15 cellular contexts compared by ENCODE assay signal in genomic region chr1:27481994-27482620, GRCh38. TPM values are rescaled to one million over a fixed set of nuclear protein-coding genes. Genes with fewer than 3 reads are reported as not detected.
DNase-seq lines count a peak whose midpoint lies in the region; ATAC-seq and TF ChIP-seq lines count a peak whose summit lies in the region.
"Had no signal": no experiment of that assay in that cellular context is flagged by ENCODE, and none has a peak within 500 bp of the region (broad histone marks: within the 10 kb centered on the region; RNA-seq: fewer than 3 reads in every experiment).

No MANE protein-coding gene starts in this region.

- H3K27ac Mint-ChIP-seq in activated CD8-positive, alpha-beta T cell treated with anti-CD3 and anti-CD28 coated beads for 36 hours, result peak overlapping the region; percentile 56
- no peak overlapping the region for H3K27ac Mint-ChIP-seq in activated CD8-positive, alpha-beta T cell treated with anti-CD3 and anti-CD28 coated beads, Interleukin-2, amount 10 ng/mL, durations not matched to agents 7 days and 5 days
- H3K27ac Mint-ChIP-seq in GM23338, result peak overlapping the region; percentile 64; the same call in 1 of the 2 replicates
- peak overlapping the region; percentile 20 for H3K27ac Mint-ChIP-seq in activated T-helper 1 cell treated with anti-CD3 and anti-CD28 coated beads, Interleukin-12 subunit alpha, Interleukin-12 subunit beta, Interleukin-2, Interleukin-4 antibody, amounts not matched to agents 30 ng/mL and 10 ng/mL and 1 ng/mL, durations not matched to agents 14 hours and 24 hours and 36 hours
- H3K27ac Mint-ChIP-seq in naive thymus-derived CD8-positive, alpha-beta T cell, result peak overlapping the region in 3 of 10 donors; percentile 7 to 72 (median 19)

- H3K4me3 Mint-ChIP-seq in activated CD8-positive, alpha-beta T cell treated with anti-CD3 and anti-CD28 coated beads for 36 hours, result no peak overlapping the region
- no peak overlapping the region for H3K4me3 Mint-ChIP-seq in activated CD8-positive, alpha-beta T cell treated with anti-CD3 and anti-CD28 coated beads, Interleukin-2, amount 10 ng/mL, durations not matched to agents 7 days and 5 days
- no peak overlapping the region for H3K4me3 Mint-ChIP-seq in GM23338
- no peak overlapping the region for H3K4me3 Mint-ChIP-seq in activated T-helper 1 cell treated with anti-CD3 and anti-CD28 coated beads, Interleukin-12 subunit alpha, Interleukin-12 subunit beta, Interleukin-2, Interleukin-4 antibody, amounts not matched to agents 30 ng/mL and 10 ng/mL and 1 ng/mL, durations not matched to agents 14 hours and 24 hours and 36 hours
- H3K4me3 Mint-ChIP-seq in naive thymus-derived CD8-positive, alpha-beta T cell, result peak overlapping the region in 3 of 10 donors; percentile 4 to 39 (median 7)

- H3K9me3 Mint-ChIP-seq in activated CD8-positive, alpha-beta T cell treated with anti-CD3 and anti-CD28 coated beads for 36 hours, result no peaks in the 10 kb centered on the region
- H3K9me3 Mint-ChIP-seq in activated CD8-positive, alpha-beta T cell treated with anti-CD3 and anti-CD28 coated beads, Interleukin-2, amount 10 ng/mL, durations not matched to agents 7 days and 5 days (ENCODE audit: insufficient read depth), result no peaks in the 10 kb centered on the region
- H3K9me3 Mint-ChIP-seq in GM23338, result no peaks in the 10 kb centered on the region
- no peaks in the 10 kb centered on the region for H3K9me3 Mint-ChIP-seq in activated T-helper 1 cell treated with anti-CD3 and anti-CD28 coated beads, Interleukin-12 subunit alpha, Interleukin-12 subunit beta, Interleukin-2, Interleukin-4 antibody, amounts not matched to agents 30 ng/mL and 10 ng/mL and 1 ng/mL, durations not matched to agents 14 hours and 24 hours and 36 hours
- no peaks in the 10 kb centered on the region for H3K9me3 Mint-ChIP-seq in naive thymus-derived CD8-positive, alpha-beta T cell

- H3K36me3 ChIP-seq in GM23338 (ENCODE audit: insufficient read depth), result no peaks in the 10 kb centered on the region
- H3K36me3 ChIP-seq in neutrophil, result no peaks in the 10 kb centered on the region
- no peaks in the 10 kb centered on the region for H3K36me3 ChIP-seq in hepatocyte (replicated peaks; ENCODE audit: insufficient read depth, low read depth)
- H3K36me3 ChIP-seq: right atrium auricular region had no signal

- H4K20me1 ChIP-seq in GM23338 (replicated peaks; ENCODE audit: insufficient read depth) (peaks cover 6% of the 10 kb centered on the region; the same call in 1 of the 2 replicates), hepatocyte (ENCODE audit: insufficient read depth, poor library complexity, severe bottlenecking) (peaks cover 97% of the 10 kb centered on the region)

- H3K9me2 ChIP-seq in GM23338 (ENCODE audit: insufficient read depth) (no peaks in the 10 kb centered on the region), hepatocyte (replicated peaks; ENCODE audit: insufficient read depth) (no peaks in the 10 kb centered on the region)

- H2AFZ ChIP-seq in GM23338 (no peak overlapping the region), hepatocyte (no peak overlapping the region)

- H3K4me3 ChIP-seq in GM23338 (no peak overlapping the region), neutrophil (ENCODE audit: low read depth in 1 of 2, low read length in 1 of 2) (no peak overlapping the region), hepatocyte (no peak overlapping the region)
- H3K4me3 ChIP-seq: right atrium auricular region, tibial artery had no signal

- H3K4me1 Mint-ChIP-seq in activated CD8-positive, alpha-beta T cell treated with anti-CD3 and anti-CD28 coated beads for 36 hours (ENCODE audit: low read depth), result peaks cover 40% of the 10 kb centered on the region
- H3K4me1 Mint-ChIP-seq in activated CD8-positive, alpha-beta T cell treated with anti-CD3 and anti-CD28 coated beads, Interleukin-2, amount 10 ng/mL, durations not matched to agents 7 days and 5 days (ENCODE audit: low read depth), result peaks cover 24% of the 10 kb centered on the region
- H3K4me1 Mint-ChIP-seq in GM23338, result peaks cover 11% of the 10 kb centered on the region
- H3K4me1 Mint-ChIP-seq in activated T-helper 1 cell treated with anti-CD3 and anti-CD28 coated beads, Interleukin-12 subunit alpha, Interleukin-12 subunit beta, Interleukin-2, Interleukin-4 antibody, amounts not matched to agents 30 ng/mL and 10 ng/mL and 1 ng/mL, durations not matched to agents 14 hours and 24 hours and 36 hours (ENCODE audit: low read depth), result peaks cover 29% of the 10 kb centered on the region
- H3K4me1 Mint-ChIP-seq in naive thymus-derived CD8-positive, alpha-beta T cell, result peaks cover 17 to 74% (median 54%) of the 10 kb centered on the region in 4 donors

- peaks cover 22% of the 10 kb centered on the region for H3K36me3 Mint-ChIP-seq in activated CD8-positive, alpha-beta T cell treated with anti-CD3 and anti-CD28 coated beads for 36 hours (ENCODE audit: low read depth)
- peaks cover 25% of the 10 kb centered on the region for H3K36me3 Mint-ChIP-seq in activated CD8-positive, alpha-beta T cell treated with anti-CD3 and anti-CD28 coated beads, Interleukin-2, amount 10 ng/mL, durations not matched to agents 7 days and 5 days (ENCODE audit: low read depth)
- H3K36me3 Mint-ChIP-seq in GM23338 (ENCODE audit: low read depth), result peaks cover 6% of the 10 kb centered on the region; the same call in 2 of the 3 replicates
- H3K36me3 Mint-ChIP-seq in activated T-helper 1 cell treated with anti-CD3 and anti-CD28 coated beads, Interleukin-12 subunit alpha, Interleukin-12 subunit beta, Interleukin-2, Interleukin-4 antibody, amounts not matched to agents 30 ng/mL and 10 ng/mL and 1 ng/mL, durations not matched to agents 14 hours and 24 hours and 36 hours (ENCODE audit: low read depth), result peaks cover 6% of the 10 kb centered on the region
- peaks cover under 1 to 38% (median 5%) of the 10 kb centered on the region in 3 donors for H3K36me3 Mint-ChIP-seq in naive thymus-derived CD8-positive, alpha-beta T cell

- no peaks in the 10 kb centered on the region for H3K27me3 ChIP-seq in GM23338 (ENCODE audit: insufficient read depth)
- H3K27me3 ChIP-seq in neutrophil, result no peaks in the 10 kb centered on the region
- no peaks in the 10 kb centered on the region for H3K27me3 ChIP-seq in hepatocyte
- H3K27me3 ChIP-seq: right atrium auricular region, tibial artery had no signal

- CTCF ChIA-PET in activated CD8-positive, alpha-beta T cell treated with anti-CD3 and anti-CD28 coated beads for 36 hours (lab: Charles Lee), result interaction anchor here (0.7 to 2.5 kb wide), 9 partner anchors 10 to 187 kb away, joined by 3 to 9 read pairs (median 3); no protein-coding TSS in a partner anchor
- CTCF ChIA-PET in activated CD8-positive, alpha-beta T cell treated with anti-CD3 and anti-CD28 coated beads, Interleukin-2, amount 10 ng/mL, durations not matched to agents 7 days and 5 days (lab: Charles Lee), result interaction anchor here (0.9 to 3.0 kb wide), 4 partner anchors 17 to 187 kb away, joined by 3 to 10 read pairs (median 3); no protein-coding TSS in a partner anchor

- POLR2A ChIA-PET in activated CD8-positive, alpha-beta T cell treated with anti-CD3 and anti-CD28 coated beads for 36 hours (lab: Charles Lee), result interaction anchor here (0.6 to 3.6 kb wide), 7 partner anchors 9 to 290 kb away, joined by 3 to 12 read pairs (median 4); partner anchors contain the start of gene WASF2
- POLR2A ChIA-PET in activated CD8-positive, alpha-beta T cell treated with anti-CD3 and anti-CD28 coated beads, Interleukin-2, amount 10 ng/mL, durations not matched to agents 7 days and 5 days (lab: Charles Lee), result no interaction called here
- POLR2A ChIA-PET in naive thymus-derived CD8-positive, alpha-beta T cell (lab: Charles Lee), result interaction anchor here (0.7 to 1.0 kb wide), 5 partner anchors 9 to 73 kb away, joined by 3 to 4 read pairs (median 3); no protein-coding TSS in a partner anchor

- H3K79me2 ChIP-seq in GM23338 (replicated peaks; ENCODE audit: insufficient read depth), result peaks cover 94% of the 10 kb centered on the region
- peaks cover 98% of the 10 kb centered on the region for H3K79me2 ChIP-seq in hepatocyte

- H3K27ac ChIP-seq in GM23338 (ENCODE audit: low read depth), result no peak overlapping the region
- H3K27ac ChIP-seq in neutrophil, result peak overlapping the region; percentile 36
- H3K27ac ChIP-seq in hepatocyte, result no peak overlapping the region
- H3K27ac ChIP-seq: right atrium auricular region, tibial artery had no signal

- peaks cover 4% of the 10 kb centered on the region; the same call in 1 of the 2 replicates for H3K4me1 ChIP-seq in GM23338 (ENCODE audit: insufficient read depth)
- peaks cover 37 to 48% of the 10 kb centered on the region in 2 experiments for H3K4me1 ChIP-seq in neutrophil (ENCODE audit: control insufficient read depth in 1 of 2, insufficient read depth in 1 of 2, low read depth in 1 of 2, low read length in 1 of 2)
- H3K4me1 ChIP-seq in hepatocyte (ENCODE audit: insufficient read depth), result no peaks in the 10 kb centered on the region

- TF ChIP-seq CTCF in activated CD8-positive, alpha-beta T cell treated with anti-CD3 and anti-CD28 coated beads for 36 hours (IDR thresholded peaks at IDR 0.05), result no peak
- TF ChIP-seq CTCF in GM23338 (conservative IDR thresholded peaks at IDR 0.05; ENCODE audit: low read depth in 2 of 2) (no peak), neutrophil (IDR thresholded peaks at IDR 0.05) (no peak), hepatocyte (IDR thresholded peaks at IDR 0.05; ENCODE audit: poor library complexity) (no peak)

- H3K27me3 Mint-ChIP-seq in activated CD8-positive, alpha-beta T cell treated with anti-CD3 and anti-CD28 coated beads for 36 hours, result no peaks in the 10 kb centered on the region
- H3K27me3 Mint-ChIP-seq in activated CD8-positive, alpha-beta T cell treated with anti-CD3 and anti-CD28 coated beads, Interleukin-2, amount 10 ng/mL, durations not matched to agents 7 days and 5 days (ENCODE audit: low read depth), result no peaks in the 10 kb centered on the region
- peaks cover 1% of the 10 kb centered on the region for H3K27me3 Mint-ChIP-seq in GM23338 (ENCODE audit: insufficient read depth, low read depth, poor library complexity)
- no peaks in the 10 kb centered on the region for H3K27me3 Mint-ChIP-seq in activated T-helper 1 cell treated with anti-CD3 and anti-CD28 coated beads, Interleukin-12 subunit alpha, Interleukin-12 subunit beta, Interleukin-2, Interleukin-4 antibody, amounts not matched to agents 30 ng/mL and 10 ng/mL and 1 ng/mL, durations not matched to agents 14 hours and 24 hours and 36 hours (ENCODE audit: insufficient read depth)
- no peaks in the 10 kb centered on the region for H3K27me3 Mint-ChIP-seq in naive thymus-derived CD8-positive, alpha-beta T cell

- peak; percentile 74 for ATAC-seq in activated CD8-positive, alpha-beta T cell treated with anti-CD3 and anti-CD28 coated beads for 36 hours
- no peak for ATAC-seq in activated CD8-positive, alpha-beta T cell treated with anti-CD3 and anti-CD28 coated beads, Interleukin-2, amount 10 ng/mL, durations not matched to agents 7 days and 5 days
- ATAC-seq in GM23338, result no peak
- ATAC-seq in naive thymus-derived CD8-positive, alpha-beta T cell, result no peak

- H3K9me3 ChIP-seq in neutrophil (no peaks in the 10 kb centered on the region), hepatocyte (ENCODE audit: low read depth) (no peaks in the 10 kb centered on the region)
- H3K9me3 ChIP-seq: right atrium auricular region, tibial artery had no signal

- H3K4me2 ChIP-seq in GM23338 (no peak overlapping the region), hepatocyte (no peak overlapping the region)

- WGBS in hepatocyte (ENCODE audit: low lambda C conversion rate, missing lambda C conversion rate), result 89% methylated on average over 2 of the region's 2 CpGs

- intact Hi-C loops in activated CD8-positive, alpha-beta T cell treated with anti-CD3 and anti-CD28 coated beads for 36 hours (cut with micrococcal nuclease), result loop anchor here (5.0 kb wide), 1 partner anchor 65 kb away; no protein-coding TSS in a partner anchor
- intact Hi-C loops in activated T-helper 1 cell treated with anti-CD3 and anti-CD28 coated beads, Interleukin-12 subunit alpha, Interleukin-12 subunit beta, Interleukin-2, Interleukin-4 antibody, amounts not matched to agents 30 ng/mL and 10 ng/mL and 1 ng/mL, durations not matched to agents 14 hours and 24 hours and 36 hours (cut with micrococcal nuclease), result loop anchor here (1.0 kb wide), 1 partner anchor 37 kb away; no protein-coding TSS in a partner anchor

- DNase-seq in activated CD8-positive, alpha-beta T cell treated with anti-CD3 and anti-CD28 coated beads for 36 hours, result no peak
- no peak for DNase-seq in activated CD8-positive, alpha-beta T cell treated with anti-CD3 and anti-CD28 coated beads, Interleukin-2, amount 10 ng/mL, durations not matched to agents 7 days and 5 days
- no peak for DNase-seq in GM23338 (ENCODE audit: low spot score)
- no peak for DNase-seq in activated T-helper 1 cell treated with anti-CD3 and anti-CD28 coated beads, Interleukin-12 subunit alpha, Interleukin-12 subunit beta, Interleukin-2, Interleukin-4 antibody, amounts not matched to agents 30 ng/mL and 10 ng/mL and 1 ng/mL, durations not matched to agents 14 hours and 24 hours and 36 hours (ENCODE audit: low spot score)
- no peak for DNase-seq in naive thymus-derived CD8-positive, alpha-beta T cell
- no peak for DNase-seq in NCI-H774 (lab: John Stamatoyannopoulos, UW)
- no peak for DNase-seq in hepatocyte (ENCODE audit: low spot score)
- DNase-seq: ACHN; central memory CD4-positive, alpha-beta T cell; DND-41; NCI-H2107; T1000 had no signal

- no peaks in the 10 kb centered on the region for H3F3A ChIP-seq in GM23338 (replicated peaks; ENCODE audit: low read depth)

RNA-seq across cellular contexts. Expression of gene WASF2, which starts 7.9 kb away (rescaled TPM):
- 100 to 1,000 TPM; 108 to 111 TPM for total RNA-seq in activated CD8-positive, alpha-beta T cell treated with anti-CD3 and anti-CD28 coated beads for 36 hours
- 100 to 1,000 TPM; 120 to 127 TPM for total RNA-seq in activated CD8-positive, alpha-beta T cell treated with anti-CD3 and anti-CD28 coated beads, Interleukin-2, amount 10 ng/mL, durations not matched to agents 7 days and 5 days
- 37.2 and 40.9 TPM in 2 replicates for total RNA-seq in GM23338 (2014; rRNA removed; shearing (Covaris generic))
- polyA plus RNA-seq in GM23338 (2016; fragmentation: Nextera tagmentation; extraction: Ambion mirVana), result 89.5 and 95.6 TPM in 2 replicates
- 108 and 109 TPM in 2 replicates for total RNA-seq in activated T-helper 1 cell treated with anti-CD3 and anti-CD28 coated beads, Interleukin-12 subunit alpha, Interleukin-12 subunit beta, Interleukin-2, Interleukin-4 antibody, amounts not matched to agents 30 ng/mL and 10 ng/mL and 1 ng/mL, durations not matched to agents 14 hours and 24 hours and 36 hours
- total RNA-seq in naive thymus-derived CD8-positive, alpha-beta T cell, result 100 to 1,000 TPM; 183 to 185 TPM
- 10 to 100 TPM; 54.8 to 68.9 (median 68.5) TPM for polyA plus RNA-seq in naive thymus-derived CD8-positive, alpha-beta T cell
- total RNA-seq in hepatocyte, result 25.2 and 28.5 TPM in 2 replicates
- polyA plus RNA-seq in hepatocyte, result 45.6 and 61.1 TPM in 2 replicates
